ENCODE assay signal across 8 cellular contexts in the genomic region with DNA sequence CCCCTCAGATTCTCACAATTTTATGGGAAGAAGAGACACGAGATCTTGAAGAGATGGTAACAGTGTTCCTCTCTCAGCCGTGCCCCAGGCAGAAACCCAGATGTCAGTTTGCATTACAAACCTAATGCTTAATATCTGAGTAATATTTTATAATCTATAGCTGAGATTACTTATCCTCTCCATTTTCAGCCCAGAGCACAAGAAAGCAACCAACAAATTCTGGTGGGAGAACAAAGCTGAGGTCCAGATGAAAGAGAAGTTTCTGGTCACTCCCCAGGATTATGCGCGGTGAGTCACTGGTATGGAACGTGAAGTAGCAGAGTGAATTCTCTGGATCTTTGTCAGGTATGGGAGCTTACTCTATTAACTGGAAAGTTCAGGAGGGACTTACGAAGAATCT. TPM values are rescaled to one million over a fixed set of nuclear protein-coding genes. Genes with fewer than 3 reads are reported as not detected.
A peak's percentile ranks its signal among the peaks of the same experiment; 100 is the strongest.
DNase-seq lines count a peak whose midpoint lies in the region; ATAC-seq, FAIRE-seq and TF ChIP-seq lines count a peak whose summit lies in the region.

No MANE protein-coding gene starts in this region.

- H3K9me3 ChIP-seq in Panc1 (ENCODE audit: control insufficient read depth, insufficient read depth, low read depth, low read length) (no peaks in the 10 kb centered on the region), neutrophil (no peaks in the 10 kb centered on the region)

- no peak for DNase-seq in Panc1 (ENCODE audit: low read depth, low spot score)
- peak; percentile 69 for DNase-seq in epithelial cell of proximal tubule (ENCODE audit: low read depth)
- DNase-seq in GM19240 (ENCODE audit: insufficient read length, low spot score), result no peak

- in situ Hi-C loops in Panc1 (cut with HindIII; ENCODE audit: low pct_unique_long_range_greater_than_20kb, low sequenced_read_pairs), result no loop called here

- intact Hi-C loops in Panc1 (cut with micrococcal nuclease; ENCODE audit: unreplicated experiment), result no loop called here

- CTCF ChIA-PET in Panc1 (lab: Charles Lee), result no interaction called here

- H3K27me3 ChIP-seq in Panc1 (ENCODE audit: control insufficient read depth, insufficient read depth, low read length) (no peaks in the 10 kb centered on the region), neutrophil (no peaks in the 10 kb centered on the region)

- POLR2A ChIA-PET in Panc1 (lab: Charles Lee), result interaction anchor here (0.5 to 0.6 kb wide), 2 partner anchors 19 to 40 kb away, joined by 4 read pairs; no protein-coding TSS in a partner anchor

- ATAC-seq in Panc1, result peak; percentile 56
- no peak for ATAC-seq in GM18498 (IDR thresholded peaks at IDR 0.05; ENCODE audit: unreplicated experiment)
- ATAC-seq in HG02852 (IDR thresholded peaks at IDR 0.05; ENCODE audit: unreplicated experiment), result no peak
- ATAC-seq in HG02885 (IDR thresholded peaks at IDR 0.05; ENCODE audit: poor library complexity, unreplicated experiment), result no peak

- no TSS peak for BruUV-seq in Panc1 (replicated peaks; lab: Mats Ljungman, UMichigan)

- H3K27ac ChIP-seq in Panc1 (ENCODE audit: low read length), result peak overlapping the region; percentile 83
- H3K27ac ChIP-seq in neutrophil, result peak overlapping the region; percentile 77

- H3K36me3 ChIP-seq in Panc1 (ENCODE audit: control insufficient read depth, insufficient read depth, low read length), result peaks cover 14% of the 10 kb centered on the region
- peaks cover 34% of the 10 kb centered on the region for H3K36me3 ChIP-seq in neutrophil

- FAIRE-seq in G401.6 (lab: Jason Lieb, UNC), result peak; percentile 97

- TF ChIP-seq CTCF in Panc1 (IDR thresholded peaks at IDR 0.05) (no peak), epithelial cell of proximal tubule (conservative IDR thresholded peaks at IDR 0.05; ENCODE audit: low read depth, low read length) (no peak), neutrophil (IDR thresholded peaks at IDR 0.05) (no peak)

- H3K4me1 ChIP-seq in Panc1 (ENCODE audit: control insufficient read depth, insufficient read depth, low read length) (peaks cover 16% of the 10 kb centered on the region), neutrophil (ENCODE audit: control insufficient read depth in 1 of 2, insufficient read depth in 1 of 2, low read depth in 1 of 2, low read length in 1 of 2) (peaks cover 18 to 20% of the 10 kb centered on the region in 2 experiments)

- H3K4me3 ChIP-seq in Panc1 (ENCODE audit: low read depth in 2 of 2, low read length in 2 of 2) (peak overlapping the region; percentile 75 to 91), epithelial cell of proximal tubule (ENCODE audit: low read depth, low read length) (peak overlapping the region; percentile 91), neutrophil (ENCODE audit: low read depth in 1 of 2, low read length in 1 of 2) (peak overlapping the region; percentile 65 to 76)

RNA-seq across cellular contexts. Expression of a gene that starts 0.9 kb away (rescaled TPM):
- 45.4 TPM for total RNA-seq in Panc1 (2021; ENCODE audit: unreplicated experiment)
- 12.1 TPM for polyA plus RNA-seq in Panc1 (2012; ENCODE audit: insufficient read length)
- 13.0 and 14.1 TPM in 2 replicates for total RNA-seq in epithelial cell of proximal tubule

RNA-seq across cellular contexts. Expression of a gene that starts 19.3 kb away (rescaled TPM):
- 1,083 TPM for total RNA-seq in Panc1 (2021; ENCODE audit: unreplicated experiment)
- 1,187 TPM for polyA plus RNA-seq in Panc1 (2012; ENCODE audit: insufficient read length)
- 1,815 and 2,833 TPM in 2 replicates for total RNA-seq in epithelial cell of proximal tubule

RNA-seq across cellular contexts. Expression of a gene that starts 19.7 kb away (rescaled TPM):
- total RNA-seq in Panc1 (2021; ENCODE audit: unreplicated experiment), result 78.9 TPM
- 88.8 TPM for polyA plus RNA-seq in Panc1 (2012; ENCODE audit: insufficient read length)
- 116 and 155 TPM in 2 replicates for total RNA-seq in epithelial cell of proximal tubule

RNA-seq across cellular contexts. Expression of a gene that starts 27.3 kb away (rescaled TPM):
- not detected for total RNA-seq in Panc1 (2021; ENCODE audit: unreplicated experiment)
- polyA plus RNA-seq in Panc1 (2012; ENCODE audit: insufficient read length), result not detected
- total RNA-seq in epithelial cell of proximal tubule, result not detected in 2 replicates

RNA-seq across cellular contexts. Expression of a gene that starts 31.9 kb away (rescaled TPM):
- total RNA-seq in Panc1 (2021; ENCODE audit: unreplicated experiment) (33.2 TPM), epithelial cell of proximal tubule (59.2 and 60.0 TPM in 2 replicates)
- 18.8 TPM for polyA plus RNA-seq in Panc1 (2012; ENCODE audit: insufficient read length)
